9 cellular contexts compared by ENCODE assay signal in genomic region chr16:24980077-24980793, GRCh38. TPM values are rescaled to one million over a fixed set of nuclear protein-coding genes. Genes with fewer than 3 reads are reported as not detected.
DNase-seq lines count a peak whose midpoint lies in the region; ATAC-seq lines count a peak whose summit lies in the region.
"Had no signal": no experiment of that assay in that cellular context is flagged by ENCODE, and none has a peak within 500 bp of the region (broad histone marks: within the 10 kb centered on the region; RNA-seq: fewer than 3 reads in every experiment).

No MANE protein-coding gene starts in this region.

- peak overlapping the region; percentile 39 to 82 (median 58) for H3K4me2 ChIP-seq in BLaER1 treated with 17β-estradiol and CSF1 and Interleukin-3, amounts not matched to agents 10 nM and 100 nM

- no peak overlapping the region for H3K4me3 ChIP-seq in BLaER1 treated with 17β-estradiol and CSF1 and Interleukin-3, amounts not matched to agents 10 nM and 100 nM

- H3K4me1 ChIP-seq in BLaER1 treated with 17β-estradiol and CSF1 and Interleukin-3, amounts not matched to agents 10 nM and 100 nM, result peaks cover 66 to 85% (median 76%) of the 10 kb centered on the region in 10 experiments

- peak; percentile 90 for DNase-seq in M059J (ENCODE audit: low read depth)
- DNase-seq in islet precursor cell, result peak; percentile 62
- no peak for DNase-seq in DMS 273 treated with DMSO at 0.1 percent for 48 hours (lab: John Stamatoyannopoulos, UW)
- no peak for DNase-seq in NCI-H510A treated with DMSO at 0.1 percent for 48 hours (lab: John Stamatoyannopoulos, UW)
- DNase-seq in 8988T, result no peak
- DNase-seq in germinal center (ENCODE audit: low spot score), result no peak

- no peaks in the 10 kb centered on the region for H3K27me3 ChIP-seq in BLaER1 treated with 17β-estradiol and CSF1 and Interleukin-3, amounts not matched to agents 10 nM and 100 nM

- H3K9ac ChIP-seq in BLaER1 treated with 17β-estradiol and CSF1 and Interleukin-3, amounts not matched to agents 10 nM and 100 nM, result no peak overlapping the region

- peaks cover 50 to 94% (median 76%) of the 10 kb centered on the region in 11 experiments for H4K20me1 ChIP-seq in BLaER1 treated with 17β-estradiol and CSF1 and Interleukin-3, amounts not matched to agents 10 nM and 100 nM

- no peak overlapping the region for H3K27ac ChIP-seq in BLaER1 treated with 17β-estradiol and CSF1 and Interleukin-3, amounts not matched to agents 10 nM and 100 nM
- H3K27ac ChIP-seq: VCaP had no signal

- H3K36me3 ChIP-seq in BLaER1 treated with 17β-estradiol and CSF1 and Interleukin-3, amounts not matched to agents 10 nM and 100 nM, result peaks cover 22 to 55% (median 37%) of the 10 kb centered on the region in 11 experiments

- peak; percentile 50 for ATAC-seq in GM19452 (IDR thresholded peaks at IDR 0.05; ENCODE audit: unreplicated experiment)

- H3K9me3 ChIP-seq in BLaER1 treated with 17β-estradiol and CSF1 and Interleukin-3, amounts not matched to agents 10 nM and 100 nM (replicated peaks in 1 of 11), result peaks cover 0 to 18% (median 9%) of the 10 kb centered on the region in 11 experiments; a peak in 9 of 22 replicates

RNA-seq across cellular contexts. Expression of gene ARHGAP17, which starts 34.9 kb away (rescaled TPM):
- total RNA-seq in M059J (2014; rRNA removed; shearing (Covaris generic)), result 24.7 and 34.4 TPM in 2 replicates

Comparison
In these comparisons a context has a peak if more than half of its experiments do, and no peak if none do; other contexts are left out.
1. DNase-seq: peak in M059J (single experiment) and islet precursor cell (single experiment); none in DMS 273 treated with DMSO at 0.1 percent for 48 hours (single experiment), NCI-H510A treated with DMSO at 0.1 percent for 48 hours (single experiment), 8988T (single experiment) and germinal center (single experiment).